In the genomic region with DNA sequence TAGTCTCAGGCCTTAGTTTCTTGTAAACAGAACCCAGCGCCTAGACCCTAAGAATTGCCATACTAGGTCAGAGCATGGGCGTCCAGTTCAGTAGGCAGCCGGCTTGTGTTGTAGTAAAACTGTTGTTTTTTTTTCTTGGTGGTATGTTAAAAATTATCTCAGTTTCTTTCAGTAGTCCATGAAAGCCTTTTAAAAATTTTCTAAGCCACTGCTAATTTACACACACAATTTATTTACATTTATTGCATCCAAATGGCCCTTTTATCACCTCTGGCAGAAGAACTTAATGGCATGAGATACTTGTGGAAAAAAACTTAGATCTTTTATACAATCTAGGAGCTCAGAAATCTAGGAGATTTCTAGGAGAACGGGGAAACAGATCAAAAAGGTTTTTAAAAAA, we compare ENCODE assay signal across 9 cellular contexts. TPM values are rescaled to one million over a fixed set of nuclear protein-coding genes. Genes with fewer than 3 reads are reported as not detected.
DNase-seq lines count a peak whose midpoint lies in the region; ATAC-seq and TF ChIP-seq lines count a peak whose summit lies in the region.
"Had no signal": no experiment of that assay in that cellular context is flagged by ENCODE, and none has a peak within 500 bp of the region (broad histone marks: within the 10 kb centered on the region; RNA-seq: fewer than 3 reads in every experiment).

No MANE protein-coding gene starts in this region.

- H3K9ac ChIP-seq in MM.1S (ENCODE audit: low read length), result 0 out of 2 replicates have a peak overlapping the region, but pooled peaks have one; percentile 54
- peak overlapping the region; percentile 28 to 63 for H3K9ac ChIP-seq in duodenal mucosa (ENCODE audit: low read depth in 1 of 2, low read length in 2 of 2)

- no peak overlapping the region for H3K27ac ChIP-seq in MM.1S (ENCODE audit: low read length)
- no peak overlapping the region for H3K27ac ChIP-seq in duodenal mucosa (ENCODE audit: low read depth, low read length)

- peaks cover 0 to 5% (median 0%) of the 10 kb centered on the region in 3 donors for H3K36me3 Mint-ChIP-seq in naive thymus-derived CD8-positive, alpha-beta T cell

- peaks cover 12 to 32% (median 22%) of the 10 kb centered on the region in 5 donors for H3K27me3 Mint-ChIP-seq in naive thymus-derived CD8-positive, alpha-beta T cell

- H3K4me3 Mint-ChIP-seq in naive thymus-derived CD8-positive, alpha-beta T cell, result peak overlapping the region; percentile 60 to 87 (median 83)

- POLR2A ChIA-PET in naive thymus-derived CD8-positive, alpha-beta T cell (lab: Charles Lee), result no interaction called here

- no peaks in the 10 kb centered on the region for H4K20me1 ChIP-seq in MM.1S (ENCODE audit: insufficient read depth, low read length)

- no peaks in the 10 kb centered on the region; the same call in 1 of the 2 replicates for H3F3A ChIP-seq in MM.1S (ENCODE audit: insufficient read depth, low read length)

- H3K9me2 ChIP-seq in MM.1S (replicated peaks; ENCODE audit: insufficient read depth, low read length), result no peaks in the 10 kb centered on the region

- DNase-seq in AG10803 (ENCODE audit: low read depth) (no peak), MM.1S (no peak), posterior vena cava (ENCODE audit: low spot score) (no peak), mesenteric fat pad (ENCODE audit: low spot score) (no peak)
- DNase-seq in naive thymus-derived CD8-positive, alpha-beta T cell, result no peak
- DNase-seq: activated CD8-positive, alpha-beta memory T cell treated with anti-CD3 and anti-CD28 coated beads for 24 hours had no signal

- H3K9me3 ChIP-seq in MM.1S (replicated peaks; ENCODE audit: insufficient read depth, low read length), result no peaks in the 10 kb centered on the region
- H3K9me3 ChIP-seq in duodenal mucosa (ENCODE audit: control insufficient read depth in 1 of 2, low read length in 2 of 2), result no peaks in the 10 kb centered on the region

- peaks cover 0 to 14% (median 12%) of the 10 kb centered on the region in 4 donors for H3K4me1 Mint-ChIP-seq in naive thymus-derived CD8-positive, alpha-beta T cell

- H3K4me3 ChIP-seq in AG10803 (ENCODE audit: low read length) (peak overlapping the region; percentile 80), MM.1S (ENCODE audit: low read length) (peak overlapping the region; percentile 89), duodenal mucosa (ENCODE audit: low read depth in 1 of 2, low read length in 2 of 2) (peak overlapping the region; percentile 69 to 73)

- intact Hi-C loops in posterior vena cava (cut with DNase I), result loop anchor here in 1 of 2 donors (5.0 kb wide), 1 partner anchor 895 kb away; a partner anchor contains a TSS

- H2AFZ ChIP-seq in MM.1S (ENCODE audit: low read length), result peak overlapping the region; percentile 93

- H3K27me3 ChIP-seq in MM.1S (replicated peaks; ENCODE audit: insufficient read depth, low read length) (no peaks in the 10 kb centered on the region), duodenal mucosa (ENCODE audit: control insufficient read depth in 1 of 2, insufficient read depth in 2 of 2, low read length in 2 of 2) (no peaks in the 10 kb centered on the region)

- no peak for TF ChIP-seq CTCF in AG10803 (conservative IDR thresholded peaks at IDR 0.05; ENCODE audit: low read length)
- no peak for TF ChIP-seq CTCF in MM.1S (IDR thresholded peaks at IDR 0.05; ENCODE audit: low read length)

- no peaks in the 10 kb centered on the region for H3K36me3 ChIP-seq in MM.1S (replicated peaks; ENCODE audit: insufficient read depth, low read length)
- no peaks in the 10 kb centered on the region for H3K36me3 ChIP-seq in duodenal mucosa (ENCODE audit: control insufficient read depth in 1 of 2, insufficient read depth in 2 of 2, low read length in 2 of 2)

- peak overlapping the region; percentile 77 for H3K4me2 ChIP-seq in MM.1S (ENCODE audit: low read depth, low read length)

- no peak for ATAC-seq in naive thymus-derived CD8-positive, alpha-beta T cell
- no peak for ATAC-seq in GM18867 (IDR thresholded peaks at IDR 0.05; ENCODE audit: unreplicated experiment)
- no peak for ATAC-seq in HG03175 (IDR thresholded peaks at IDR 0.05; ENCODE audit: unreplicated experiment)

- H3K9me3 Mint-ChIP-seq in naive thymus-derived CD8-positive, alpha-beta T cell, result peaks cover 0 to 10% (median 5%) of the 10 kb centered on the region in 9 donors

- H3K79me2 ChIP-seq in MM.1S (ENCODE audit: low read length), result no peaks in the 10 kb centered on the region

- H3K27ac Mint-ChIP-seq in naive thymus-derived CD8-positive, alpha-beta T cell, result no peak overlapping the region

- H3K4me1 ChIP-seq in MM.1S (ENCODE audit: low read length), result no peaks in the 10 kb centered on the region; the same call in 1 of the 2 replicates
- peaks cover 10 to 23% of the 10 kb centered on the region in 2 donors for H3K4me1 ChIP-seq in duodenal mucosa (ENCODE audit: control insufficient read depth in 1 of 2, insufficient read depth in 2 of 2, low read length in 2 of 2)

RNA-seq across cellular contexts. Expression of a gene that starts 1.3 kb away (rescaled TPM):
- 1 to 10 TPM; 1.0 to 1.1 TPM for total RNA-seq in naive thymus-derived CD8-positive, alpha-beta T cell
- under 1 TPM; 0.35 to 0.56 (median 0.51) TPM for polyA plus RNA-seq in naive thymus-derived CD8-positive, alpha-beta T cell
- total RNA-seq in posterior vena cava, result 10 to 100 TPM; 10.6 to 18.7 TPM
- total RNA-seq in mesenteric fat pad, result 7.8 TPM
